Comparison of ENCODE assay signal across 8 cellular contexts in genomic region chr2:40451926-40452605, GRCh38. TPM values are rescaled to one million over a fixed set of nuclear protein-coding genes. Genes with fewer than 3 reads are reported as not detected.
DNase-seq lines count a peak whose midpoint lies in the region; ATAC-seq lines count a peak whose summit lies in the region.

Gene SLC8A1, minus strand, starts transcription at chr2:40452090.

- WGBS in iPS DF 6.9 (ENCODE audit: insufficient coverage, insufficient read length), result no CpG with 5 or more reads among the region's 82 CpGs

- no peak within 1 kb of the TSS for H3K27ac Mint-ChIP-seq in activated naive CD4-positive, alpha-beta T cell treated with anti-CD3 and anti-CD28 coated beads for 36 hours

- no peaks in the 10 kb centered on the region for H3K9me3 Mint-ChIP-seq in activated naive CD4-positive, alpha-beta T cell treated with anti-CD3 and anti-CD28 coated beads for 36 hours

- peaks cover 23% of the 10 kb centered on the region for H3K4me1 Mint-ChIP-seq in activated naive CD4-positive, alpha-beta T cell treated with anti-CD3 and anti-CD28 coated beads for 36 hours (ENCODE audit: low read depth)

- H3K27ac ChIP-seq in angular gyrus (ENCODE audit: low read depth, low read length) (peak within 1 kb of the TSS; percentile 79), iPS DF 6.9 (ENCODE audit: low read length) (no peak within 1 kb of the TSS)

- H3K4me3 ChIP-seq in iPS DF 6.9 (ENCODE audit: low read length), result peak within 1 kb of the TSS; percentile 75

- CTCF ChIA-PET in activated naive CD4-positive, alpha-beta T cell treated with anti-CD3 and anti-CD28 coated beads for 36 hours (lab: Charles Lee), result no interaction called here

- no peak for DNase-seq in activated naive CD4-positive, alpha-beta T cell treated with anti-CD3 and anti-CD28 coated beads for 36 hours
- DNase-seq in activated naive CD4-positive, alpha-beta T cell treated with anti-CD3 and anti-CD28 coated beads, Interleukin-2, amount 50 U/mL, for 16 hours, result no peak
- DNase-seq in NCI-H146 (lab: John Stamatoyannopoulos, UW), result peak; percentile 78
- DNase-seq in iPS DF 6.9 (ENCODE audit: low read depth, low spot score), result no peak
- DNase-seq in retina, result peak; percentile 80
- no peak for DNase-seq in dedifferentiated amniotic fluid mesenchymal stem cell (ENCODE audit: extremely low spot score)

- H3K27me3 ChIP-seq in iPS DF 6.9 (ENCODE audit: control insufficient read depth, insufficient read depth, low read length), result peaks cover 18% of the 10 kb centered on the region

- H3K9me3 ChIP-seq in iPS DF 6.9 (ENCODE audit: control insufficient read depth, insufficient read depth, low read length), result no peaks in the 10 kb centered on the region

- peaks cover 4% of the 10 kb centered on the region for H3K36me3 Mint-ChIP-seq in activated naive CD4-positive, alpha-beta T cell treated with anti-CD3 and anti-CD28 coated beads for 36 hours (ENCODE audit: low read depth)

- peaks cover 3% of the 10 kb centered on the region; the same call in 1 of the 2 replicates for H3K4me1 ChIP-seq in iPS DF 6.9 (ENCODE audit: control insufficient read depth, insufficient read depth, low read length)

- peak within 1 kb of the TSS; percentile 78 for H3K4me3 Mint-ChIP-seq in activated naive CD4-positive, alpha-beta T cell treated with anti-CD3 and anti-CD28 coated beads for 36 hours

- no peaks in the 10 kb centered on the region for H3K36me3 ChIP-seq in iPS DF 6.9 (ENCODE audit: control insufficient read depth, insufficient read depth, low read length)

- H3K27me3 Mint-ChIP-seq in activated naive CD4-positive, alpha-beta T cell treated with anti-CD3 and anti-CD28 coated beads for 36 hours (ENCODE audit: low read depth), result peaks cover 47% of the 10 kb centered on the region

- ATAC-seq in GM18511 (IDR thresholded peaks at IDR 0.05; ENCODE audit: unreplicated experiment), result no peak

- intact Hi-C loops in activated naive CD4-positive, alpha-beta T cell treated with anti-CD3 and anti-CD28 coated beads for 36 hours (cut with micrococcal nuclease), result loop anchor here (5.0 kb wide), 1 partner anchor 540 kb away; no protein-coding TSS in a partner anchor

RNA-seq across cellular contexts. Expression of gene SLC8A1, which starts in this region (rescaled TPM):
- under 1 TPM; 0.60 to 0.99 TPM for total RNA-seq in activated naive CD4-positive, alpha-beta T cell treated with anti-CD3 and anti-CD28 coated beads for 36 hours

Comparison
In these comparisons a context has a peak if more than half of its experiments do, and no peak if none do; other contexts are left out.
1. DNase-seq: peak in NCI-H146 (single experiment) and retina (single experiment); none in activated naive CD4-positive, alpha-beta T cell treated with anti-CD3 and anti-CD28 coated beads for 36 hours (single experiment), activated naive CD4-positive, alpha-beta T cell treated with anti-CD3 and anti-CD28 coated beads, Interleukin-2, amount 50 U/mL, for 16 hours (single experiment), iPS DF 6.9 (single experiment) and dedifferentiated amniotic fluid mesenchymal stem cell (single experiment).